In the genomic region with DNA sequence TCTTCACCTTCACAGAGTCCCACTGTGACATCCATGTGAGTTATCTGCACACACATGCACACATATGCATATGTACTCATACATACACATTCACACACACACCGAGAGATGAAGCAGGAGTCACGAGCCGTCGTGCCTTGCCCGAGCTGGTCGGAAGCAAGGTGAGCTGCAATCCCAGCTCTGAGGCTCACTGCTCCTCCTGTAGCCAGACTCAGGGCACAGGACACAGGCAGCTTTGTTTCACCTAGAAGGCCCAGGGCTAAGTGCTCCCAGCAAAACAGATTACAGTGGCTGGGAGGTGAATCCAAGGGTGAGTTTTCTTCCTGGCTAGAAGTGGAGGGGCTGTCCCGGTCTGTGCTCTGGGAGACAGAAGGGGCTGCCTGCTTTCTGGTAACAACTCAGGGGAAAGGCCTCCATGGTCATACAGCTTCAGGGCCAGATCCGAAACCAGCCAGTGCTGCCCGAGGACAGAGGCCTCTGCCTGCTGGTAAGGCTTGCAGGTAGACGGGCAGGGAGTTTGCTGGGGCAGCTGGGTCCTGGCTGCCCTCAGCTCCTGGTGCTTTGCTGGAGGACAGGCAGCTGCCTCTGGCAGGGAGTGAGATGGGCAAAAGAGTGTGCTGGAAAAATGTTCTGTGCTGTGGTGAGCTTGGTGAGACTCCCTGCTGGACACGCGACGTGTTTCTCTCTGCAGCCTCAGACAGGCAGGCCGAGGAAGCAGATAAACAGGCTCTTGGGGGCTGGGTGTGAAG, we compare ENCODE assay signal across 28 cellular contexts.
DNase-seq lines count a peak whose midpoint lies in the region; ATAC-seq, FAIRE-seq and TF ChIP-seq lines count a peak whose summit lies in the region.
"Had no signal": no experiment of that assay in that cellular context is flagged by ENCODE, and none has a peak within 500 bp of the region (broad histone marks: within the 10 kb centered on the region; RNA-seq: fewer than 3 reads in every experiment).

No MANE protein-coding gene starts in this region.

- no peak overlapping the region for H3K4me3 Mint-ChIP-seq in activated T-helper 1 cell treated with anti-CD3 and anti-CD28 coated beads, Interleukin-12 subunit alpha, Interleukin-12 subunit beta, Interleukin-2, Interleukin-4 antibody, amounts not matched to agents 30 ng/mL and 10 ng/mL and 1 ng/mL, durations not matched to agents 14 hours and 24 hours and 36 hours
- H3K4me3 Mint-ChIP-seq in neural crest cell = no peak overlapping the region
- H3K4me3 Mint-ChIP-seq: activated CD4-positive, alpha-beta T cell treated with anti-CD3 and anti-CD28 coated beads for 36 hours; activated naive CD4-positive, alpha-beta T cell treated with anti-CD3 and anti-CD28 coated beads, Interleukin-2, amount 10 ng/mL, durations not matched to agents 7 days and 5 days; stimulated activated memory B cell treated with anti-CD40 and anti-IgM and Interleukin-4, amounts not matched to agents 10 μg/mL and 1 μg/mL and 100 μg/mL, for 72 hours had no signal

- TF ChIP-seq CTCF in cardiac muscle cell (IDR thresholded peaks at IDR 0.05; ENCODE audit: low read depth, low read length) = no peak
- TF ChIP-seq CTCF in neural crest cell (conservative IDR thresholded peaks at IDR 0.05) = no peak
- no peak for TF ChIP-seq CTCF in GM13977 (IDR thresholded peaks at IDR 0.05; ENCODE audit: extremely low read depth, insufficient read depth, missing control alignments)

- peak; percentile 76 for FAIRE-seq in HTR-8/SVneo (lab: Jason Lieb, UNC)
- FAIRE-seq: frontal cortex had no signal

- H3K4me1 Mint-ChIP-seq in activated T-helper 1 cell treated with anti-CD3 and anti-CD28 coated beads, Interleukin-12 subunit alpha, Interleukin-12 subunit beta, Interleukin-2, Interleukin-4 antibody, amounts not matched to agents 30 ng/mL and 10 ng/mL and 1 ng/mL, durations not matched to agents 14 hours and 24 hours and 36 hours (ENCODE audit: low read depth) = peaks cover 18% of the 10 kb centered on the region
- no peaks in the 10 kb centered on the region for H3K4me1 Mint-ChIP-seq in neural crest cell
- H3K4me1 Mint-ChIP-seq: activated CD4-positive, alpha-beta T cell treated with anti-CD3 and anti-CD28 coated beads for 36 hours; stimulated activated memory B cell treated with anti-CD40 and anti-IgM and Interleukin-4, amounts not matched to agents 10 μg/mL and 1 μg/mL and 100 μg/mL, for 72 hours had no signal

- peaks cover 28% of the 10 kb centered on the region for H3K4me1 ChIP-seq in cardiac muscle cell (ENCODE audit: low read depth)
- H3K4me1 ChIP-seq: esophagus muscularis mucosa, suprapubic skin had no signal

- intact Hi-C loops in activated T-helper 1 cell treated with anti-CD3 and anti-CD28 coated beads, Interleukin-12 subunit alpha, Interleukin-12 subunit beta, Interleukin-2, Interleukin-4 antibody, amounts not matched to agents 30 ng/mL and 10 ng/mL and 1 ng/mL, durations not matched to agents 14 hours and 24 hours and 36 hours (cut with micrococcal nuclease) = no loop called here

- H3K27ac ChIP-seq in cardiac muscle cell = peak overlapping the region; percentile 76
- H3K27ac ChIP-seq: brain microvascular endothelial cell, C4-2B, coronary artery, esophagus muscularis mucosa, suprapubic skin had no signal

- in situ Hi-C loops in GM13977 (cut with MboI; ENCODE audit: low pct_unique_long_range_greater_than_20kb, low sequenced_read_pairs, unreplicated experiment) = no loop called here

- no peaks in the 10 kb centered on the region for H3K9me3 Mint-ChIP-seq in activated T-helper 1 cell treated with anti-CD3 and anti-CD28 coated beads, Interleukin-12 subunit alpha, Interleukin-12 subunit beta, Interleukin-2, Interleukin-4 antibody, amounts not matched to agents 30 ng/mL and 10 ng/mL and 1 ng/mL, durations not matched to agents 14 hours and 24 hours and 36 hours
- H3K9me3 Mint-ChIP-seq in neural crest cell = no peaks in the 10 kb centered on the region
- H3K9me3 Mint-ChIP-seq: activated naive CD4-positive, alpha-beta T cell treated with anti-CD3 and anti-CD28 coated beads, Interleukin-2, amount 10 ng/mL, durations not matched to agents 7 days and 5 days; stimulated activated memory B cell treated with anti-CD40 and anti-IgM and Interleukin-4, amounts not matched to agents 10 μg/mL and 1 μg/mL and 100 μg/mL, for 72 hours had no signal

- no peaks in the 10 kb centered on the region for H3K36me3 ChIP-seq in cardiac muscle cell
- H3K36me3 ChIP-seq: brain microvascular endothelial cell had no signal

- DNase-seq in HTR-8/SVneo (ENCODE audit: insufficient read length, low spot score) (no peak), cardiac muscle cell (ENCODE audit: low read depth in 1 of 2, low spot score in 1 of 2) (no peak), neural crest cell (ENCODE audit: low read depth, low spot score) (no peak), GM13977 (ENCODE audit: low spot score) (no peak)
- no peak for DNase-seq in activated T-helper 1 cell treated with anti-CD3 and anti-CD28 coated beads, Interleukin-12 subunit alpha, Interleukin-12 subunit beta, Interleukin-2, Interleukin-4 antibody, amounts not matched to agents 30 ng/mL and 10 ng/mL and 1 ng/mL, durations not matched to agents 14 hours and 24 hours and 36 hours (ENCODE audit: low spot score)
- DNase-seq in stimulated activated CD4-positive, alpha-beta T cell treated with anti-CD3 and anti-CD28 coated beads, Interleukin-2, amount 100 ng/mL, for 48 hours = no peak
- DNase-seq: activated CD4-positive, alpha-beta T cell treated with anti-CD3 and anti-CD28 coated beads for 36 hours; activated naive CD4-positive, alpha-beta T cell treated with anti-CD3 and anti-CD28 coated beads, Interleukin-2, amount 10 ng/mL, durations not matched to agents 7 days and 5 days; activated T-cell treated with anti-CD3 and anti-CD28 coated beads, Interleukin-2, amount 50 U/mL, for 1 hour; brain microvascular endothelial cell; Calu3; DMS79 treated with DMSO at 0.1 percent for 48 hours; GF-D8; GOT3; hippocampal formation; Kasumi-1; NCI-H1436; NCI-H446; stimulated activated CD4-positive, alpha-beta T cell treated with anti-CD3 and anti-CD28 coated beads, Interleukin-4, amount 100 ng/mL, for 1 hour; T-helper 2 cell had no signal

- H3K27me3 ChIP-seq in cardiac muscle cell = no peaks in the 10 kb centered on the region
- H3K27me3 ChIP-seq: brain microvascular endothelial cell, suprapubic skin had no signal

- peak overlapping the region; percentile 40 for H3K27ac Mint-ChIP-seq in activated T-helper 1 cell treated with anti-CD3 and anti-CD28 coated beads, Interleukin-12 subunit alpha, Interleukin-12 subunit beta, Interleukin-2, Interleukin-4 antibody, amounts not matched to agents 30 ng/mL and 10 ng/mL and 1 ng/mL, durations not matched to agents 14 hours and 24 hours and 36 hours
- H3K27ac Mint-ChIP-seq in neural crest cell (ENCODE audit: unreplicated experiment) = peak overlapping the region; percentile 57
- H3K27ac Mint-ChIP-seq: activated CD4-positive, alpha-beta T cell treated with anti-CD3 and anti-CD28 coated beads for 36 hours; activated naive CD4-positive, alpha-beta T cell treated with anti-CD3 and anti-CD28 coated beads, Interleukin-2, amount 10 ng/mL, durations not matched to agents 7 days and 5 days had no signal

- ATAC-seq in GM19351 (IDR thresholded peaks at IDR 0.05; ENCODE audit: unreplicated experiment) = no peak
- no peak for ATAC-seq in GM18867 (IDR thresholded peaks at IDR 0.05; ENCODE audit: unreplicated experiment)
- ATAC-seq: activated CD4-positive, alpha-beta T cell treated with anti-CD3 and anti-CD28 coated beads for 36 hours; stimulated activated memory B cell treated with anti-CD40 and anti-IgM and Interleukin-4, amounts not matched to agents 10 μg/mL and 1 μg/mL and 100 μg/mL, for 72 hours had no signal

- H3K9me3 ChIP-seq in cardiac muscle cell (ENCODE audit: low read depth) = no peaks in the 10 kb centered on the region
- H3K9me3 ChIP-seq: esophagus muscularis mucosa, suprapubic skin had no signal

- no peaks in the 10 kb centered on the region for H3K27me3 Mint-ChIP-seq in activated T-helper 1 cell treated with anti-CD3 and anti-CD28 coated beads, Interleukin-12 subunit alpha, Interleukin-12 subunit beta, Interleukin-2, Interleukin-4 antibody, amounts not matched to agents 30 ng/mL and 10 ng/mL and 1 ng/mL, durations not matched to agents 14 hours and 24 hours and 36 hours (ENCODE audit: insufficient read depth)
- no peaks in the 10 kb centered on the region for H3K27me3 Mint-ChIP-seq in neural crest cell (ENCODE audit: low read depth)
- H3K27me3 Mint-ChIP-seq: activated CD4-positive, alpha-beta T cell treated with anti-CD3 and anti-CD28 coated beads for 36 hours; activated naive CD4-positive, alpha-beta T cell treated with anti-CD3 and anti-CD28 coated beads, Interleukin-2, amount 10 ng/mL, durations not matched to agents 7 days and 5 days; stimulated activated memory B cell treated with anti-CD40 and anti-IgM and Interleukin-4, amounts not matched to agents 10 μg/mL and 1 μg/mL and 100 μg/mL, for 72 hours had no signal

- H3K4me3 ChIP-seq in cardiac muscle cell = no peak overlapping the region
- H3K4me3 ChIP-seq: coronary artery, esophagus muscularis mucosa, suprapubic skin had no signal

- H3K36me3 Mint-ChIP-seq in activated T-helper 1 cell treated with anti-CD3 and anti-CD28 coated beads, Interleukin-12 subunit alpha, Interleukin-12 subunit beta, Interleukin-2, Interleukin-4 antibody, amounts not matched to agents 30 ng/mL and 10 ng/mL and 1 ng/mL, durations not matched to agents 14 hours and 24 hours and 36 hours (ENCODE audit: low read depth) = peaks cover 29% of the 10 kb centered on the region
- H3K36me3 Mint-ChIP-seq in neural crest cell (ENCODE audit: low read depth) = no peaks in the 10 kb centered on the region
